ENCODE assay signal across 15 cellular contexts in the genomic region with DNA sequence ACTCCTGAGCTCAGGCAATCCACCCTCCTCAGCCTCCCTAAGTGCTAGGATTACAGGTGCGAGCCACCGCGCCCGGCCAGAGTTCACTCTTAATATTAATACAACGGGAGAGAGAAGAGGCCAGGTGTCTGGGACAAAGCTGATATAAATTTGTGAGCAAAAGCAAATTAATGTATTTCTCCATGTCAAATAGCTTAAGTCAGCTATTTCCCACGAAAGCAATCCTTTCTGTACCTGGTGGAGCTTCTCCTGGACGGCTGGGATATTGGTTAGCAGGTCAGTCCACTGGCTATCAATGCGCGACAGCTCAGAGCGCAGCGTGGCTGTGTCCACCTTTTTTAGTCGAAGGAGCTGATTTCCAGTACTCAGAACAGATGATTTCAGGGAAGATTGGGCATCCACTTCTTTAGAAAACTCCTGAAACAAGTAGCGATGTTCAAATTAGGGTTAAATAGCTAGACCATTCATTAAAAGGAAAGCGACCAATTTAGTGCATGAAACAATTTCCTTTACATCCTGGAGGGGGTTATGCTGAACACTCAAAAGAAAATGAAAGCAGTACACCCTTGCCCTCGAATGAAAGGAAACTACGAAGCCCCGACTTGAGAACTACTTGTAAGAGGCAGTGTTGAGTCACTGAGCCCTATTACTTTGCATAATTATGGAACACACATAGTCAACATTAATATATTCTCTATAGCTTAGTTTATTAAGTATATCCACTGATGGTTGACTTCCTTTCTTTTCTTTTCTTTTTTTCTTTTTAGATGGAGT.
DNase-seq lines count a peak whose midpoint lies in the region; ATAC-seq and TF ChIP-seq lines count a peak whose summit lies in the region.
"Had no signal": no experiment of that assay in that cellular context is flagged by ENCODE, and none has a peak within 500 bp of the region (broad histone marks: within the 10 kb centered on the region; RNA-seq: fewer than 3 reads in every experiment).

No MANE protein-coding gene starts in this region.

- TF ChIP-seq CTCF in endothelial cell (IDR thresholded peaks at IDR 0.05; ENCODE audit: unreplicated experiment), result no peak

- H3K9me3 Mint-ChIP-seq in activated CD4-positive, alpha-beta memory T cell treated with anti-CD3 and anti-CD28 coated beads for 36 hours, result no peaks in the 10 kb centered on the region
- H3K9me3 Mint-ChIP-seq in endothelial cell (ENCODE audit: unreplicated experiment), result no peaks in the 10 kb centered on the region
- H3K9me3 Mint-ChIP-seq in stimulated activated effector memory CD8-positive, alpha-beta T cell treated with anti-CD3 and anti-CD28 coated beads, Interleukin-12 subunit alpha, Interleukin-12 subunit beta, amount 100 ng/mL, for 72 hours, result no peaks in the 10 kb centered on the region
- H3K9me3 Mint-ChIP-seq: GM23338, neural progenitor cell had no signal

- peak; percentile 75 for ATAC-seq in stimulated activated effector memory CD8-positive, alpha-beta T cell treated with anti-CD3 and anti-CD28 coated beads, Interleukin-12 subunit alpha, Interleukin-12 subunit beta, amount 100 ng/mL, for 72 hours
- no peak for ATAC-seq in HG03139 (IDR thresholded peaks at IDR 0.05; ENCODE audit: unreplicated experiment)
- ATAC-seq: esophagus mucosa, GM23338 had no signal

- CTCF ChIA-PET in activated CD4-positive, alpha-beta memory T cell treated with anti-CD3 and anti-CD28 coated beads for 36 hours (lab: Charles Lee), result interaction anchor here (0.8 to 2.0 kb wide), 8 partner anchors 11 to 109 kb away, joined by 3 to 7 read pairs (median 4); no protein-coding TSS in a partner anchor

- POLR2A ChIA-PET in activated CD4-positive, alpha-beta memory T cell treated with anti-CD3 and anti-CD28 coated beads for 36 hours (lab: Charles Lee), result interaction anchor here (0.7 to 1.2 kb wide), 3 partner anchors 16 to 68 kb away, joined by 4 to 7 read pairs (median 4); no protein-coding TSS in a partner anchor

- H3K4me3 Mint-ChIP-seq in activated CD4-positive, alpha-beta memory T cell treated with anti-CD3 and anti-CD28 coated beads for 36 hours, result peak overlapping the region; percentile 67
- H3K4me3 Mint-ChIP-seq in endothelial cell (ENCODE audit: unreplicated experiment), result no peak overlapping the region
- H3K4me3 Mint-ChIP-seq in stimulated activated effector memory CD8-positive, alpha-beta T cell treated with anti-CD3 and anti-CD28 coated beads, Interleukin-12 subunit alpha, Interleukin-12 subunit beta, amount 100 ng/mL, for 72 hours, result peak overlapping the region; percentile 50
- H3K4me3 Mint-ChIP-seq: GM23338, neural progenitor cell had no signal

- peak overlapping the region; percentile 74 for H3K27ac Mint-ChIP-seq in activated CD4-positive, alpha-beta memory T cell treated with anti-CD3 and anti-CD28 coated beads for 36 hours
- peak overlapping the region; percentile 91 for H3K27ac Mint-ChIP-seq in endothelial cell (ENCODE audit: unreplicated experiment)
- H3K27ac Mint-ChIP-seq in stimulated activated effector memory CD8-positive, alpha-beta T cell treated with anti-CD3 and anti-CD28 coated beads, Interleukin-12 subunit alpha, Interleukin-12 subunit beta, amount 100 ng/mL, for 72 hours, result peak overlapping the region; percentile 40
- H3K27ac Mint-ChIP-seq: GM23338, neural progenitor cell had no signal

- H3K4me1 Mint-ChIP-seq in activated CD4-positive, alpha-beta memory T cell treated with anti-CD3 and anti-CD28 coated beads for 36 hours (ENCODE audit: low read depth), result peaks cover 26% of the 10 kb centered on the region
- peaks cover 12% of the 10 kb centered on the region for H3K4me1 Mint-ChIP-seq in endothelial cell (ENCODE audit: unreplicated experiment)
- no peaks in the 10 kb centered on the region for H3K4me1 Mint-ChIP-seq in stimulated activated effector memory CD8-positive, alpha-beta T cell treated with anti-CD3 and anti-CD28 coated beads, Interleukin-12 subunit alpha, Interleukin-12 subunit beta, amount 100 ng/mL, for 72 hours
- H3K4me1 Mint-ChIP-seq: GM23338, neural progenitor cell had no signal

- peaks cover 13% of the 10 kb centered on the region for H3K36me3 Mint-ChIP-seq in activated CD4-positive, alpha-beta memory T cell treated with anti-CD3 and anti-CD28 coated beads for 36 hours
- H3K36me3 Mint-ChIP-seq in endothelial cell (ENCODE audit: low read depth, unreplicated experiment), result peaks cover 2% of the 10 kb centered on the region
- H3K36me3 Mint-ChIP-seq in stimulated activated effector memory CD8-positive, alpha-beta T cell treated with anti-CD3 and anti-CD28 coated beads, Interleukin-12 subunit alpha, Interleukin-12 subunit beta, amount 100 ng/mL, for 72 hours, result peaks cover 79% of the 10 kb centered on the region

- DNase-seq in activated CD8-positive, alpha-beta memory T cell treated with anti-CD3 and anti-CD28 coated beads for 24 hours, result peak; percentile 59
- no peak for DNase-seq in activated CD8-positive, alpha-beta memory T cell treated with anti-CD3 and anti-CD28 coated beads, Interleukin-2, amount 50 U/mL, for 4 hours
- peak; percentile 25 for DNase-seq in activated CD4-positive, alpha-beta memory T cell treated with anti-CD3 and anti-CD28 coated beads for 36 hours
- DNase-seq in endothelial cell (ENCODE audit: low spot score) (no peak), NCI-H1105 treated with DMSO at 0.1 percent for 48 hours (lab: John Stamatoyannopoulos, UW) (no peak), NCI-H2171 treated with DMSO at 0.1 percent for 48 hours (lab: John Stamatoyannopoulos, UW) (no peak)
- DNase-seq in stimulated activated effector memory CD8-positive, alpha-beta T cell treated with anti-CD3 and anti-CD28 coated beads, Interleukin-12 subunit alpha, Interleukin-12 subunit beta, amount 100 ng/mL, for 72 hours (ENCODE audit: low spot score in 2 of 2), result no peak
- DNase-seq: ACHN, DMS153, NCI-H1417, NCI-H748 treated with DMSO at 0.1 percent for 48 hours had no signal

- no peaks in the 10 kb centered on the region for H3K27me3 Mint-ChIP-seq in activated CD4-positive, alpha-beta memory T cell treated with anti-CD3 and anti-CD28 coated beads for 36 hours
- no peaks in the 10 kb centered on the region for H3K27me3 Mint-ChIP-seq in endothelial cell (ENCODE audit: unreplicated experiment)

- intact Hi-C loops in activated CD4-positive, alpha-beta memory T cell treated with anti-CD3 and anti-CD28 coated beads for 36 hours (cut with micrococcal nuclease), result loop anchor here (1.0 to 2.0 kb wide), 2 partner anchors 51 to 62 kb away; no protein-coding TSS in a partner anchor

Comparison
In these comparisons a context has a peak if more than half of its experiments do, and no peak if none do; other contexts are left out.
1. DNase-seq: peak in activated CD8-positive, alpha-beta memory T cell treated with anti-CD3 and anti-CD28 coated beads for 24 hours (single experiment) and activated CD4-positive, alpha-beta memory T cell treated with anti-CD3 and anti-CD28 coated beads for 36 hours (single experiment); none in activated CD8-positive, alpha-beta memory T cell treated with anti-CD3 and anti-CD28 coated beads, Interleukin-2, amount 50 U/mL, for 4 hours (single experiment), endothelial cell (single experiment), stimulated activated effector memory CD8-positive, alpha-beta T cell treated with anti-CD3 and anti-CD28 coated beads, Interleukin-12 subunit alpha, Interleukin-12 subunit beta, amount 100 ng/mL, for 72 hours (0 of 2), NCI-H1105 treated with DMSO at 0.1 percent for 48 hours (single experiment) and NCI-H2171 treated with DMSO at 0.1 percent for 48 hours (single experiment).
2. H3K27ac Mint-ChIP-seq: peak in every context shown above with its lines; median percentile 91 in endothelial cell; 74 in activated CD4-positive, alpha-beta memory T cell treated with anti-CD3 and anti-CD28 coated beads for 36 hours; 40 in stimulated activated effector memory CD8-positive, alpha-beta T cell treated with anti-CD3 and anti-CD28 coated beads, Interleukin-12 subunit alpha, Interleukin-12 subunit beta, amount 100 ng/mL, for 72 hours.